ENCODE assay signal across 8 cellular contexts in genomic region chr7:152436279-152437147, GRCh38. TPM values are rescaled to one million over a fixed set of nuclear protein-coding genes. Genes with fewer than 3 reads are reported as not detected.
DNase-seq lines count a peak whose midpoint lies in the region; ATAC-seq and TF ChIP-seq lines count a peak whose summit lies in the region.

No MANE protein-coding gene starts in this region.

- peaks cover 22% of the 10 kb centered on the region for H3K4me1 Mint-ChIP-seq in activated CD4-positive, alpha-beta T cell treated with anti-CD3 and anti-CD28 coated beads, Interleukin-2, amount 10 ng/mL, durations not matched to agents 7 days and 5 days

- POLR2A ChIA-PET in activated CD4-positive, alpha-beta T cell treated with anti-CD3 and anti-CD28 coated beads, Interleukin-2, amount 10 ng/mL, durations not matched to agents 7 days and 5 days (lab: Charles Lee), result no interaction called here

- peak; percentile 60 for TF ChIP-seq POLR2A in GM19099 (IDR thresholded peaks at IDR 0.05; ENCODE audit: extremely low read depth, insufficient read length, low read depth)

- peak; percentile 90 for DNase-seq in Ammon's horn (ENCODE audit: low spot score)
- peak; percentile 53 for DNase-seq in NCI-H510A treated with DMSO at 0.1 percent for 48 hours (lab: John Stamatoyannopoulos, UW)
- DNase-seq in activated CD4-positive, alpha-beta T cell treated with anti-CD3 and anti-CD28 coated beads, Interleukin-2, amount 10 ng/mL, durations not matched to agents 7 days and 5 days, result peak; percentile 86
- DNase-seq in dedifferentiated amniotic fluid mesenchymal stem cell (ENCODE audit: extremely low spot score), result peak; percentile 92
- peak; percentile 95 for DNase-seq in left lobe of liver (ENCODE audit: low spot score)
- peak; percentile 88 to 91 for DNase-seq in stimulated activated CD4-positive, alpha-beta T cell treated with anti-CD3 and anti-CD28 coated beads, Interleukin-2, amount 100 ng/mL, for 24 hours

- H3K27ac Mint-ChIP-seq in activated CD4-positive, alpha-beta T cell treated with anti-CD3 and anti-CD28 coated beads, Interleukin-2, amount 10 ng/mL, durations not matched to agents 7 days and 5 days, result peak overlapping the region; percentile 92

- no peaks in the 10 kb centered on the region for H3K9me3 Mint-ChIP-seq in activated CD4-positive, alpha-beta T cell treated with anti-CD3 and anti-CD28 coated beads, Interleukin-2, amount 10 ng/mL, durations not matched to agents 7 days and 5 days

- H3K36me3 Mint-ChIP-seq in activated CD4-positive, alpha-beta T cell treated with anti-CD3 and anti-CD28 coated beads, Interleukin-2, amount 10 ng/mL, durations not matched to agents 7 days and 5 days (ENCODE audit: low read depth), result no peaks in the 10 kb centered on the region

- CTCF ChIA-PET in activated CD4-positive, alpha-beta T cell treated with anti-CD3 and anti-CD28 coated beads, Interleukin-2, amount 10 ng/mL, durations not matched to agents 7 days and 5 days (lab: Charles Lee), result no interaction called here

- peaks cover 3% of the 10 kb centered on the region for H3K27me3 Mint-ChIP-seq in activated CD4-positive, alpha-beta T cell treated with anti-CD3 and anti-CD28 coated beads, Interleukin-2, amount 10 ng/mL, durations not matched to agents 7 days and 5 days

- peak overlapping the region; percentile 76 for H3K4me3 Mint-ChIP-seq in activated CD4-positive, alpha-beta T cell treated with anti-CD3 and anti-CD28 coated beads, Interleukin-2, amount 10 ng/mL, durations not matched to agents 7 days and 5 days

- ATAC-seq in HG03378 (IDR thresholded peaks at IDR 0.05; ENCODE audit: unreplicated experiment) (peak; percentile 26), left lobe of liver (peak; percentile 87)

RNA-seq across cellular contexts. Expression of gene KMT2C, which starts 0.7 kb away (rescaled TPM):
- 10 to 100 TPM; 66.7 to 74.0 TPM for total RNA-seq in activated CD4-positive, alpha-beta T cell treated with anti-CD3 and anti-CD28 coated beads, Interleukin-2, amount 10 ng/mL, durations not matched to agents 7 days and 5 days
- 34.5 TPM for total RNA-seq in left lobe of liver

Comparison
In these comparisons a context has a peak if more than half of its experiments do, and no peak if none do; other contexts are left out.
1. Peak in every context shown above with its lines: DNase-seq and ATAC-seq.